Comparison of ENCODE assay signal across 37 cellular contexts in genomic region chr5:59081693-59082092, GRCh38.
"Had no signal": no experiment of that assay in that cellular context is flagged by ENCODE, and none has a peak within 500 bp of the region (broad histone marks: within the 10 kb centered on the region; RNA-seq: fewer than 3 reads in every experiment).

No MANE protein-coding gene starts in this region.

- H3K36me3 ChIP-seq: breast epithelium, Peyer's patch, SJSA1 had no signal

- H3K27me3 Mint-ChIP-seq: activated naive CD4-positive, alpha-beta T cell treated with anti-CD3 and anti-CD28 coated beads, Interleukin-2, amount 50 U/mL, for 24 hours; activated T-cell treated with anti-CD3 and anti-CD28 coated beads, Interleukin-2, amount 50 U/mL, for 24 hours had no signal

- H3K4me1 ChIP-seq: body of pancreas, breast epithelium, Peyer's patch had no signal

- FAIRE-seq: astrocyte, TTC549 had no signal

- H3K36me3 Mint-ChIP-seq: activated naive CD4-positive, alpha-beta T cell treated with anti-CD3 and anti-CD28 coated beads, Interleukin-2, amount 50 U/mL, for 24 hours; WTC11 had no signal

- H3K4me3 Mint-ChIP-seq: activated CD4-positive, alpha-beta T cell treated with anti-CD3 and anti-CD28 coated beads for 36 hours; activated CD4-positive, alpha-beta T cell treated with anti-CD3 and anti-CD28 coated beads, Interleukin-2, amount 10 ng/mL, durations not matched to agents 7 days and 5 days; activated CD8-positive, alpha-beta T cell treated with anti-CD3 and anti-CD28 coated beads, Interleukin-2, amount 10 ng/mL, durations not matched to agents 7 days and 5 days; activated naive CD4-positive, alpha-beta T cell treated with anti-CD3 and anti-CD28 coated beads, Interleukin-2, amount 50 U/mL, for 24 hours; activated naive CD8-positive, alpha-beta T cell treated with anti-CD3 and anti-CD28 coated beads, Interleukin-2, amount 10 ng/mL, durations not matched to agents 7 days and 5 days; activated T-cell treated with anti-CD3 and anti-CD28 coated beads, Interleukin-2, amount 50 U/mL, for 24 hours; T-helper 1 cell treated with Interleukin-12 subunit alpha and Interleukin-12 subunit beta and Interleukin-4 antibody, amounts not matched to agents 30 μg/mL and 1 μg/mL, for 36 hours; T-helper 2 cell treated with Interferon-gamma antibody and Interleukin-4, amounts not matched to agents 5 μg/mL and 100 μg/mL, for 36 hours; WTC11 had no signal

- H3K27me3 ChIP-seq: body of pancreas, breast epithelium, Peyer's patch, SJSA1 had no signal

- H3K9me3 ChIP-seq: body of pancreas, breast epithelium, Peyer's patch, SJSA1, SK-N-SH had no signal

- H3K4me3 ChIP-seq: body of pancreas, breast epithelium, Peyer's patch, SJSA1 had no signal

- H3K4me1 Mint-ChIP-seq: activated CD4-positive, alpha-beta T cell treated with anti-CD3 and anti-CD28 coated beads for 36 hours; activated CD4-positive, alpha-beta T cell treated with anti-CD3 and anti-CD28 coated beads, Interleukin-2, amount 10 ng/mL, durations not matched to agents 7 days and 5 days; activated naive CD4-positive, alpha-beta T cell treated with anti-CD3 and anti-CD28 coated beads, Interleukin-2, amount 50 U/mL, for 24 hours; WTC11 had no signal

- H3K27ac ChIP-seq: body of pancreas, breast epithelium, Peyer's patch, SJSA1 had no signal

- DNase-seq: activated CD4-positive, alpha-beta T cell treated with anti-CD3 and anti-CD28 coated beads for 36 hours; activated CD4-positive, alpha-beta T cell treated with anti-CD3 and anti-CD28 coated beads, Interleukin-2, amount 10 ng/mL, durations not matched to agents 7 days and 5 days; activated CD4-positive, alpha-beta T cell treated with anti-CD3 and anti-CD28 coated beads, Interleukin-2, amount 50 U/mL, for 48 hours; activated CD8-positive, alpha-beta T cell treated with anti-CD3 and anti-CD28 coated beads, Interleukin-2, amount 10 ng/mL, durations not matched to agents 7 days and 5 days; activated gamma-delta T cell; activated naive CD4-positive, alpha-beta T cell treated with Interleukin-2 at 50 U/mL for 16 hours; activated naive CD8-positive, alpha-beta T cell treated with anti-CD3 and anti-CD28 coated beads, Interleukin-2, amount 10 ng/mL, durations not matched to agents 7 days and 5 days; activated T-cell treated with anti-CD3 and anti-CD28 coated beads, Interleukin-2, amount 50 U/mL, for 24 hours; body of pancreas; Kasumi-1; KBM-7; MM.1S; MV-4-11; NCI-H1092; NCI-H1417; NCI-H146; NCI-H187; NCI-H2081; NCI-H2171 treated with DMSO at 0.1 percent for 48 hours; NCI-H2227 treated with DMSO at 0.1 percent for 48 hours; NCI-H446; NCI-H510A treated with DMSO at 0.1 percent for 48 hours; NK-92 treated with Interleukin-12 subunit alpha and Interleukin-12 subunit beta, amount 100 ng/mL, for 24 hours; PC-3; Peyer's patch; RPMI8226; SHP77 treated with DMSO at 0.1 percent for 48 hours; SK-N-SH had no signal

- H3K9me3 Mint-ChIP-seq: activated CD4-positive, alpha-beta T cell treated with anti-CD3 and anti-CD28 coated beads, Interleukin-2, amount 10 ng/mL, durations not matched to agents 7 days and 5 days; activated naive CD4-positive, alpha-beta T cell treated with anti-CD3 and anti-CD28 coated beads, Interleukin-2, amount 50 U/mL, for 24 hours; activated naive CD8-positive, alpha-beta T cell treated with anti-CD3 and anti-CD28 coated beads, Interleukin-2, amount 10 ng/mL, durations not matched to agents 7 days and 5 days; activated T-cell treated with anti-CD3 and anti-CD28 coated beads, Interleukin-2, amount 50 U/mL, for 24 hours; activated T-helper 2 cell treated with anti-CD3 and anti-CD28 coated beads, Interferon-gamma antibody, Interleukin-2, Interleukin-4, amounts not matched to agents 10 μg/mL and 5 μg/mL and 100 μg/mL, durations not matched to agents 14 hours and 24 hours and 36 hours; T-helper 1 cell treated with Interleukin-12 subunit alpha and Interleukin-12 subunit beta and Interleukin-4 antibody, amounts not matched to agents 30 μg/mL and 1 μg/mL, for 36 hours; T-helper 2 cell treated with Interferon-gamma antibody and Interleukin-4, amounts not matched to agents 5 μg/mL and 100 μg/mL, for 36 hours; WTC11 had no signal

- H3K27ac Mint-ChIP-seq: activated CD4-positive, alpha-beta T cell treated with anti-CD3 and anti-CD28 coated beads for 36 hours; activated CD4-positive, alpha-beta T cell treated with anti-CD3 and anti-CD28 coated beads, Interleukin-2, amount 10 ng/mL, durations not matched to agents 7 days and 5 days; activated CD8-positive, alpha-beta T cell treated with anti-CD3 and anti-CD28 coated beads, Interleukin-2, amount 10 ng/mL, durations not matched to agents 7 days and 5 days; activated naive CD4-positive, alpha-beta T cell treated with anti-CD3 and anti-CD28 coated beads, Interleukin-2, amount 50 U/mL, for 24 hours; activated naive CD8-positive, alpha-beta T cell treated with anti-CD3 and anti-CD28 coated beads, Interleukin-2, amount 10 ng/mL, durations not matched to agents 7 days and 5 days; activated T-cell treated with anti-CD3 and anti-CD28 coated beads, Interleukin-2, amount 50 U/mL, for 24 hours; activated T-helper 2 cell treated with anti-CD3 and anti-CD28 coated beads, Interferon-gamma antibody, Interleukin-2, Interleukin-4, amounts not matched to agents 10 μg/mL and 5 μg/mL and 100 μg/mL, durations not matched to agents 14 hours and 24 hours and 36 hours; T-helper 1 cell treated with Interleukin-12 subunit alpha and Interleukin-12 subunit beta and Interleukin-4 antibody, amounts not matched to agents 30 μg/mL and 1 μg/mL, for 36 hours; T-helper 2 cell treated with Interferon-gamma antibody and Interleukin-4, amounts not matched to agents 5 μg/mL and 100 μg/mL, for 36 hours; WTC11 had no signal
